In the genomic region with DNA sequence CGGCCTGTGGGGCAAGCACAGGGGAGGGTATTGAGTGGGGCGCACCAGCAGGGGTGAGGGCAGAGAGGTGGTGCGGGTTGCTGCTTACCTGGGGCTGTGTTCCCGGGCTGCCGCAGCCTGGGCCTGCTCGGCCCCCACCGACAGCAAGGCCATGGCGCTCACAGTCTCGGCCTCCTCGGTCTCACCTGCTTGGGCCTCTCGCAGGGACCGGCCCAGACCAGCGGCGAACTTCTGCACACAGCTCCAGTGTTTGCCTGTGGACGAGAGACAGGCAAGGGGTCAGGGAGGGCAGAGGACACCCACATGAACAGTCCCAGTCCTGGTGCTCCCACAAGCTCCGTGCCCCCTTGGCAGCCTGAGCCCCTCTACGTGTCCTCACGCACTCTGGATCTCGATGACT, we compare ENCODE assay signal across 1 cellular context.
A peak's percentile ranks its signal among the peaks of the same experiment; 100 is the strongest.
TF ChIP-seq lines count a peak whose summit lies in the region.

No MANE protein-coding gene starts in this region.

TF ChIP-seq in H1, 55 proteins besides CTCF, POLR2A, EP300 and RAD21:
- TF ChIP-seq, protein P1, sequence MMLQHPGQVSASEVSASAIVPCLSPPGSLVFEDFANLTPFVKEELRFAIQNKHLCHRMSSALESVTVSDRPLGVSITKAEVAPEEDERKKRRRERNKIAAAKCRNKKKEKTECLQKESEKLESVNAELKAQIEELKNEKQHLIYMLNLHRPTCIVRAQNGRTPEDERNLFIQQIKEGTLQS (IDR thresholded peaks at IDR 0.05; ENCODE audit: insufficient read depth, low read depth, low read length), result no peak
- peak; percentile 53; the same call in 1 of the 2 replicates for TF ChIP-seq POLR2AphosphoS5 (IDR thresholded peaks at IDR 0.05; ENCODE audit: low read depth, low read length)
